ENCODE assay signal across 29 cellular contexts in genomic region chr7:5433181-5433580, GRCh38.
"Had no signal": no experiment of that assay in that cellular context is flagged by ENCODE, and none has a peak within 500 bp of the region (broad histone marks: within the 10 kb centered on the region; RNA-seq: fewer than 3 reads in every experiment).

No MANE protein-coding gene starts in this region.

- H3K4me2 ChIP-seq: PC-9 had no signal

- FAIRE-seq: RCC 7860 had no signal

- H3K27me3 ChIP-seq: ascending aorta had no signal

- ATAC-seq: activated T-cell treated with anti-CD3 and anti-CD28 coated beads, Interleukin-2, amount 50 U/mL, for 72 hours; activated T-helper 17 cell treated with anti-CD3 and anti-CD28 coated beads, Interleukin-2, amount 50 U/mL, for 72 hours had no signal

- H3K4me3 ChIP-seq: ascending aorta, PC-9 had no signal

- H2AFZ ChIP-seq: PC-9 had no signal

- H3K27ac ChIP-seq: ascending aorta, PC-9, WERI-Rb-1 had no signal

- DNase-seq: activated CD4-positive, alpha-beta memory T cell treated with anti-CD3 and anti-CD28 coated beads, Interleukin-2, amount 10 ng/mL, durations not matched to agents 7 days and 5 days; activated CD4-positive, alpha-beta T cell treated with anti-CD3 and anti-CD28 coated beads for 1 hour; activated CD4-positive, alpha-beta T cell treated with anti-CD3 and anti-CD28 coated beads for 48 hours; activated CD4-positive, CD25-positive, alpha-beta regulatory T cell; activated effector memory CD4-positive, alpha-beta T cell treated with anti-CD3 and anti-CD28 coated beads, Interleukin-2, amount 50 U/mL, for 16 hours; activated naive CD4-positive, alpha-beta T cell; activated naive CD4-positive, alpha-beta T cell treated with anti-CD3 and anti-CD28 coated beads, Interleukin-2, amount 50 U/mL, for 16 hours; activated naive CD8-positive, alpha-beta T cell treated with anti-CD3 and anti-CD28 coated beads for 36 hours; activated T-cell treated with anti-CD3 and anti-CD28 coated beads, Interleukin-2, amount 50 U/mL, for 1 hour; activated T-cell treated with anti-CD3 and anti-CD28 coated beads, Interleukin-2, amount 50 U/mL, for 72 hours; amniotic stem cell; NCI-H1105; NCI-H1417 treated with DMSO at 0.1 percent for 48 hours; NCI-H187 treated with DMSO at 0.1 percent for 48 hours; NCI-H2081; NCI-H226; NCI-H446 treated with DMSO at 0.1 percent for 48 hours; NCI-H524; NK-92 treated with Interleukin-12 subunit alpha and Interleukin-12 subunit beta, amount 100 ng/mL, for 24 hours; PC-9; Right ventricle myocardium superior; SW 1271; T-helper 1 cell; T-helper 2 cell; T-helper 9 cell; WERI-Rb-1 had no signal

- H3K9me3 ChIP-seq: ascending aorta had no signal
